Comparison of ENCODE assay signal across 24 cellular contexts in genomic region chr2:29104589-29105164, GRCh38. TPM values are rescaled to one million over a fixed set of nuclear protein-coding genes. Genes with fewer than 3 reads are reported as not detected.
DNase-seq lines count a peak whose midpoint lies in the region; ATAC-seq, FAIRE-seq and TF ChIP-seq lines count a peak whose summit lies in the region.
"Had no signal": no experiment of that assay in that cellular context is flagged by ENCODE, and none has a peak within 500 bp of the region (broad histone marks: within the 10 kb centered on the region; RNA-seq: fewer than 3 reads in every experiment).

No MANE protein-coding gene starts in this region.

- RAD21 ChIA-PET in GM12878 (lab: Charles Lee; ENCODE audit: unreplicated experiment) = no interaction called here

- FAIRE-seq in A549 (lab: Jason Lieb, UNC) = no peak
- no peak for FAIRE-seq in GM12878 (lab: Jason Lieb, UNC)
- FAIRE-seq: GM18507, H54 had no signal

- H4K20me1 ChIP-seq in GM12878 (ENCODE audit: control insufficient read depth, insufficient read depth) = no peaks in the 10 kb centered on the region

- TF ChIP-seq EP300 in A549 (IDR thresholded peaks at IDR 0.05) (no peak), Ishikawa (IDR thresholded peaks at IDR 0.05; ENCODE audit: borderline replicate concordance) (no peak), GM12878 (IDR thresholded peaks at IDR 0.05; ENCODE audit: borderline replicate concordance in 1 of 2, control insufficient read depth in 1 of 2, low read depth in 2 of 2, low read length in 2 of 2) (no peak)

- H3K27me3 ChIP-seq in GM12878 (replicated peaks in 1 of 2; ENCODE audit: control insufficient read depth in 2 of 2, insufficient read depth in 2 of 2, low read length in 1 of 2) = no peaks in the 10 kb centered on the region

- ATAC-seq in A549 (no peak), GM12878 (no peak), HG02588 (IDR thresholded peaks at IDR 0.05; ENCODE audit: unreplicated experiment) (no peak)

- 94% methylated on average over 6 of the region's 6 CpGs for WGBS in A549 (ENCODE audit: missing lambda C conversion rate)
- WGBS in GM12878 (ENCODE audit: insufficient coverage, insufficient replicate concordance, low lambda C conversion rate, missing lambda C conversion rate) = 90% methylated on average over 6 of the region's 6 CpGs

- CTCF ChIA-PET in A549 (lab: Yijun Ruan, JAX) (interaction anchor here (0.6 to 5.2 kb wide), 8 partner anchors 9 to 173 kb away, joined by 3 to 36 read pairs (median 4); partner anchors contain the start of gene CLIP4), Calu3 (lab: Charles Lee) (interaction anchor here (1.1 to 3.4 kb wide), 3 partner anchors 8 to 14 kb away, joined by 4 to 20 read pairs (median 4); no protein-coding TSS in a partner anchor), GM12878 (lab: Yijun Ruan, JAX) (interaction anchor here (0.9 to 1.3 kb wide), 2 partner anchors 9 to 22 kb away, joined by 3 to 5 read pairs; no protein-coding TSS in a partner anchor)

- H3K4me1 Mint-ChIP-seq in Calu3 (ENCODE audit: low read depth, unreplicated experiment) = peaks cover 56% of the 10 kb centered on the region
- H3K4me1 Mint-ChIP-seq: CD4-positive, alpha-beta memory T cell had no signal

- in situ Hi-C loops in GM12878 (cut with MboI) = no loop called here

- H3K4me3 Mint-ChIP-seq in Calu3 (ENCODE audit: low read depth, unreplicated experiment) = no peak overlapping the region
- H3K4me3 Mint-ChIP-seq: CD4-positive, alpha-beta memory T cell; IgD-negative memory B cell had no signal

- no peaks in the 10 kb centered on the region for H3K36me3 ChIP-seq in GM12878 (ENCODE audit: control insufficient read depth in 2 of 2, insufficient read depth in 2 of 2, low read length in 1 of 2)

- peak overlapping the region; percentile 100 for H3K27ac Mint-ChIP-seq in Calu3 (ENCODE audit: unreplicated experiment)
- H3K27ac Mint-ChIP-seq: IgD-negative memory B cell had no signal

- H3K9me3 Mint-ChIP-seq in Calu3 (ENCODE audit: low read depth, unreplicated experiment) = peaks cover 4% of the 10 kb centered on the region
- H3K9me3 Mint-ChIP-seq: CD4-positive, alpha-beta memory T cell; IgD-negative memory B cell had no signal

- H3K27ac ChIP-seq in A549 = peak overlapping the region in 1 of 2 experiments; percentile 70; a peak in 3 of 6 replicates
- H3K27ac ChIP-seq in GM12878 (ENCODE audit: control insufficient read depth, insufficient read depth) = no peak overlapping the region
- H3K27ac ChIP-seq: PC-9, RWPE1 had no signal

- H3K9ac ChIP-seq in GM12878 (ENCODE audit: control insufficient read depth, insufficient read depth, low read length) = no peak overlapping the region

- H3K9me3 ChIP-seq in A549 (no peaks in the 10 kb centered on the region), GM12878 (replicated peaks; ENCODE audit: control insufficient read depth, insufficient read depth, low read length) (no peaks in the 10 kb centered on the region)

- no peaks in the 10 kb centered on the region for H3K79me2 ChIP-seq in GM12878 (ENCODE audit: control insufficient read depth, insufficient read depth, low read length)

- BruUV-seq in Calu3 (replicated peaks; lab: Mats Ljungman, UMichigan) = no TSS peak
- no TSS peak for BruUV-seq in GM12878 (replicated peaks; lab: Mats Ljungman, UMichigan)

- no peak for TF ChIP-seq POLR2A in A549 (IDR thresholded peaks at IDR 0.05; ENCODE audit: low read length)
- TF ChIP-seq POLR2A in GM12878 (IDR thresholded peaks at IDR 0.05; ENCODE audit: low read depth, low read length) = no peak

- H3K4me1 ChIP-seq in A549 = peaks cover 35% of the 10 kb centered on the region
- peaks cover 16% of the 10 kb centered on the region for H3K4me1 ChIP-seq in GM12878 (ENCODE audit: control insufficient read depth, insufficient read depth, low read length)

- DNase-seq in A549 (ENCODE audit: low read depth in 1 of 2, low spot score in 1 of 2) (no peak), Calu3 (no peak), GM12878 (ENCODE audit: low read depth, low spot score) (no peak), GM03348 (ENCODE audit: low spot score) (no peak), cerebellar nuclear complex (lab: John Stamatoyannopoulos, UW) (no peak)
- DNase-seq: C1 segment of cervical spinal cord; CD4-positive, alpha-beta memory T cell; DMS79 treated with DMSO at 0.1 percent for 48 hours; GF-D8; NCI-H1048; NCI-H1694 treated with DMSO at 0.1 percent for 48 hours; NCI-H2081; NCI-H446 treated with DMSO at 0.1 percent for 48 hours; NCI-H526; PC-9; SHP77 had no signal

- H3K36me3 Mint-ChIP-seq in Calu3 (ENCODE audit: insufficient read depth, unreplicated experiment) = peaks cover 16% of the 10 kb centered on the region
- H3K36me3 Mint-ChIP-seq: CD4-positive, alpha-beta memory T cell; IgD-negative memory B cell had no signal

- no peak overlapping the region for H3K4me2 ChIP-seq in A549
- no peak overlapping the region for H3K4me2 ChIP-seq in GM12878 (ENCODE audit: control insufficient read depth, insufficient read depth)
- H3K4me2 ChIP-seq: PC-9 had no signal

- SMC1A ChIA-PET in GM12878 (lab: Charles Lee; ENCODE audit: uncharacterized antibody, unreplicated experiment) = interaction anchor here (0.8 to 6.2 kb wide), 8 partner anchors 9 to 284 kb away, joined by 3 to 38 read pairs (median 4); no protein-coding TSS in a partner anchor

- intact Hi-C loops in Calu3 (cut with micrococcal nuclease; ENCODE audit: unreplicated experiment) = no loop called here
- intact Hi-C loops in GM12878 (cut with micrococcal nuclease; ENCODE audit: unreplicated experiment) = no loop called here

- no peak overlapping the region for H3K4me3 ChIP-seq in A549
- H3K4me3 ChIP-seq in GM12878 = no peak overlapping the region
- H3K4me3 ChIP-seq: PC-9 had no signal

- H2AFZ ChIP-seq in GM12878 (ENCODE audit: control insufficient read depth, low read depth, low read length) = no peak overlapping the region

- POLR2A ChIA-PET in A549 (lab: Yijun Ruan, JAX) (no interaction called here), GM12878 (lab: Charles Lee) (interaction anchor here (1.1 kb wide), 1 partner anchor 9 kb away, joined by 3 read pairs; no protein-coding TSS in a partner anchor)

- no peak for TF ChIP-seq RAD21 in A549 (conservative IDR thresholded peaks at IDR 0.05 in 1 of 2, IDR thresholded peaks at IDR 0.05 in 1 of 2)
- TF ChIP-seq RAD21 in Ishikawa (IDR thresholded peaks at IDR 0.05; ENCODE audit: low read depth) = no peak
- no peak for TF ChIP-seq RAD21 in GM12878 (IDR thresholded peaks at IDR 0.05; ENCODE audit: insufficient read depth, low read depth, low read length)

- H3K27me3 Mint-ChIP-seq in Calu3 (ENCODE audit: unreplicated experiment) = no peaks in the 10 kb centered on the region

- no peak for TF ChIP-seq CTCF in A549 (IDR thresholded peaks at IDR 0.05)
- TF ChIP-seq CTCF in Calu3 (IDR thresholded peaks at IDR 0.05; ENCODE audit: unreplicated experiment) = no peak
- TF ChIP-seq CTCF in GM12878 (IDR thresholded peaks at IDR 0.05 in 2 of 3, conservative IDR thresholded peaks at IDR 0.05 in 1 of 3; ENCODE audit: control insufficient read depth in 2 of 3, extremely low read depth in 1 of 3, insufficient read depth in 1 of 3, low read depth in 3 of 3, low read length in 3 of 3) = no peak

RNA-seq across cellular contexts. Expression of gene CLIP4, which starts 10.5 kb away (rescaled TPM):
- 77.2 and 99.1 TPM in 2 replicates for polyA plus RNA-seq in A549 (2011; rRNA removed)
- 13.0 and 13.3 TPM in 2 replicates for polyA plus RNA-seq in A549 (2012; cell fraction: cytosol; rRNA removed)
- 16.3 and 25.3 TPM in 2 replicates for polyA plus RNA-seq in A549 (2012; cell fraction: nucleus; rRNA removed)
- polyA plus RNA-seq in A549 (2017; fragmentation: RNase III; extraction: RNeasy Plus Mini Kit Qiagen cat#74134 plus additional on column Dnase treatment) = 38.6 to 53.6 TPM (median 51.1 TPM) in 3 replicates
- polyA minus RNA-seq in A549 (2011; rRNA and poly(A)+ RNA removed) = 70.3 and 94.6 TPM in 2 replicates
- 136 and 184 TPM in 2 replicates for total RNA-seq in Calu3 (2022)
- 237 and 241 TPM in 2 replicates for total RNA-seq in GM12878 (2013; cell fraction: nucleolus; rRNA removed)
- 16.0 and 18.1 TPM in 2 replicates for total RNA-seq in GM12878 (2014; rRNA removed)
- 21.8 and 22.5 TPM in 2 replicates for total RNA-seq in GM12878 (2014; rRNA removed; fragmentation: Illumina TruSeq; extraction: Trizol)
- 19.0 and 20.2 TPM in 2 replicates for total RNA-seq in GM12878 (2021)
- 13.1 TPM for polyA plus RNA-seq in GM12878 (2011; ENCODE audit: low read depth)
- 34.9 and 46.5 TPM in 2 replicates for polyA plus RNA-seq in GM12878 (2011; rRNA removed)
- polyA plus RNA-seq in GM12878 (2011; cell fraction: cytosol; rRNA removed) = 13.7 and 14.5 TPM in 2 replicates
- 48.8 and 52.2 TPM in 2 replicates for polyA plus RNA-seq in GM12878 (2011; cell fraction: nucleus; rRNA removed)
- 17.4 and 18.7 TPM in 2 replicates for polyA plus RNA-seq in GM12878 (2012)
- polyA plus RNA-seq in GM12878 (2014; fragmentation: Illumina TruSeq; extraction: Trizol) = 16.2 and 17.6 TPM in 2 replicates
- 1 to 10 TPM; 5.5 to 6.9 TPM for polyA plus RNA-seq in GM12878 (2014; fragmentation: Nextera tagmentation; extraction: Ambion mirVana)
- 15.7 and 22.3 TPM in 2 replicates for polyA plus RNA-seq in GM12878 (2014; rRNA removed)
- polyA plus RNA-seq in GM12878 (2016; fragmentation: Nextera tagmentation; extraction: Ambion mirVana) = 10 to 100 TPM; 11.9 to 12.5 TPM
- polyA minus RNA-seq in GM12878 (2011; rRNA and poly(A)+ RNA removed) = 29.7 and 38.4 TPM in 2 replicates
- 9.7 and 11.5 TPM in 2 replicates for polyA minus RNA-seq in GM12878 (2011; cell fraction: cytosol; rRNA and poly(A)+ RNA removed)
- 35.3 and 47.7 TPM in 2 replicates for polyA minus RNA-seq in GM12878 (2011; cell fraction: nucleus; rRNA and poly(A)+ RNA removed)

RNA-seq across cellular contexts. Expression of gene PCARE, which starts 30.4 kb away (rescaled TPM):
- polyA plus RNA-seq in A549 (2011; rRNA removed) (not detected in 2 replicates), A549 (2017; fragmentation: RNase III; extraction: RNeasy Plus Mini Kit Qiagen cat#74134 plus additional on column Dnase treatment) (not detected in 3 replicates), GM12878 (2011; rRNA removed) (not detected in 2 replicates), GM12878 (2014; fragmentation: Illumina TruSeq; extraction: Trizol) (0.02 and 0.06 TPM in 2 replicates), GM12878 (2014; fragmentation: Nextera tagmentation; extraction: Ambion mirVana) (not detected), GM12878 (2014; rRNA removed) (0.08 and 0.09 TPM in 2 replicates), GM12878 (2016; fragmentation: Nextera tagmentation; extraction: Ambion mirVana) (not detected)
- polyA plus RNA-seq in A549 (2012; cell fraction: cytosol; rRNA removed) = not detected in 2 replicates
- not detected in 2 replicates for polyA plus RNA-seq in A549 (2012; cell fraction: nucleus; rRNA removed)
- polyA minus RNA-seq in A549 (2011; rRNA and poly(A)+ RNA removed) = not detected in 2 replicates
- total RNA-seq in Calu3 (2022) (not detected in 2 replicates), GM12878 (2014; rRNA removed) (0.05 and 0.06 TPM in 2 replicates), GM12878 (2014; rRNA removed; fragmentation: Illumina TruSeq; extraction: Trizol) (under 0.01 and 0.04 TPM in 2 replicates), GM12878 (2021) (0.03 and 0.08 TPM in 2 replicates)
- not detected in 2 replicates for total RNA-seq in GM12878 (2013; cell fraction: nucleolus; rRNA removed)
- not detected for polyA plus RNA-seq in GM12878 (2011; ENCODE audit: low read depth)
- polyA plus RNA-seq in GM12878 (2011; cell fraction: cytosol; rRNA removed) = under 0.01 TPM in 1 of 2 replicates, not detected in the other
- polyA plus RNA-seq in GM12878 (2011; cell fraction: nucleus; rRNA removed) = 0.03 TPM in 1 of 2 replicates, not detected in the other
- 0.01 TPM in 1 of 2 replicates, not detected in the other for polyA plus RNA-seq in GM12878 (2012)
- polyA minus RNA-seq in GM12878 (2011; rRNA and poly(A)+ RNA removed) = under 0.01 TPM in 2 replicates
- polyA minus RNA-seq in GM12878 (2011; cell fraction: cytosol; rRNA and poly(A)+ RNA removed) = not detected in 2 replicates
- not detected in 2 replicates for polyA minus RNA-seq in GM12878 (2011; cell fraction: nucleus; rRNA and poly(A)+ RNA removed)
- total RNA-seq: A673; CD4-positive, alpha-beta memory T cell; PC-9; T-helper 1 cell treated with Interleukin-12 subunit alpha and Interleukin-12 subunit beta and Interleukin-4 antibody, amounts not matched to agents 30 ng/mL and 1 ng/mL, for 36 hours had no signal
- polyA plus RNA-seq: CD4-positive, alpha-beta memory T cell; IgD-negative memory B cell had no signal

Comparison
In these comparisons a context has a peak if more than half of its experiments do, and no peak if none do; other contexts are left out.
1. Of the 24 proteins assayed by ChIP-seq in both GM12878 and A549: peak only in GM12878: BCL3; only in A549: none; in both: REST; in neither: 22.